15 cellular contexts compared by ENCODE assay signal in genomic region chr7:69922011-69922803, GRCh38.
DNase-seq lines count a peak whose midpoint lies in the region; ATAC-seq and TF ChIP-seq lines count a peak whose summit lies in the region.
"Had no signal": no experiment of that assay in that cellular context is flagged by ENCODE, and none has a peak within 500 bp of the region (broad histone marks: within the 10 kb centered on the region; RNA-seq: fewer than 3 reads in every experiment).

No MANE protein-coding gene starts in this region.

- POLR2A ChIA-PET in GM10248 (lab: Yijun Ruan, JAX): interaction anchor here (0.6 kb wide), 1 partner anchor 85 kb away, joined by 3 read pairs; no protein-coding TSS in a partner anchor

- TF ChIP-seq CTCF in GM10248 (IDR thresholded peaks at IDR 0.05; ENCODE audit: control extremely low read depth, extremely low read depth, low read depth, missing control alignments): no peak

- CTCF ChIA-PET in GM10248 (lab: Yijun Ruan, JAX): interaction anchor here (1.5 kb wide), 1 partner anchor 9 kb away, joined by 3 read pairs; no protein-coding TSS in a partner anchor

- DNase-seq in GM10248 (ENCODE audit: extremely low spot score): peak; percentile 23
- DNase-seq in stimulated activated CD4-positive, alpha-beta T cell treated with anti-CD3 and anti-CD28 coated beads, Interleukin-15, amount 100 ng/mL, for 24 hours: no peak
- DNase-seq in stimulated activated CD4-positive, alpha-beta T cell treated with anti-CD3 and anti-CD28 coated beads, Interleukin-2, amount 100 ng/mL, for 48 hours: no peak
- DNase-seq in SW 1271 (lab: John Stamatoyannopoulos, UW): no peak
- DNase-seq: activated CD8-positive, alpha-beta memory T cell treated with anti-CD3 and anti-CD28 coated beads, Interleukin-2, amount 50 U/mL, for 4 hours; activated naive CD8-positive, alpha-beta T cell treated with anti-CD3 and anti-CD28 coated beads, Interleukin-2, amount 50 U/mL, for 24 hours; H7; mesenchymal stem cell; NCI-H69; Right ventricle myocardium superior; stimulated activated CD4-positive, alpha-beta T cell treated with anti-CD3 and anti-CD28 coated beads, Interleukin-12 subunit alpha, Interleukin-12 subunit beta, amount 100 ng/mL, for 4 hours had no signal

- ATAC-seq in GM19351 (IDR thresholded peaks at IDR 0.05; ENCODE audit: unreplicated experiment) (peak; percentile 92), HG02678 (IDR thresholded peaks at IDR 0.05; ENCODE audit: unreplicated experiment) (peak; percentile 66), HG03469 (IDR thresholded peaks at IDR 0.05; ENCODE audit: unreplicated experiment) (peak; percentile 78), GM19397 (IDR thresholded peaks at IDR 0.05; ENCODE audit: unreplicated experiment) (no peak)
- ATAC-seq: activated naive CD8-positive, alpha-beta T cell treated with anti-CD3 and anti-CD28 coated beads, Interleukin-2, amount 50 U/mL, for 24 hours had no signal
